ENCODE assay signal across 2 cellular contexts in the genomic region with DNA sequence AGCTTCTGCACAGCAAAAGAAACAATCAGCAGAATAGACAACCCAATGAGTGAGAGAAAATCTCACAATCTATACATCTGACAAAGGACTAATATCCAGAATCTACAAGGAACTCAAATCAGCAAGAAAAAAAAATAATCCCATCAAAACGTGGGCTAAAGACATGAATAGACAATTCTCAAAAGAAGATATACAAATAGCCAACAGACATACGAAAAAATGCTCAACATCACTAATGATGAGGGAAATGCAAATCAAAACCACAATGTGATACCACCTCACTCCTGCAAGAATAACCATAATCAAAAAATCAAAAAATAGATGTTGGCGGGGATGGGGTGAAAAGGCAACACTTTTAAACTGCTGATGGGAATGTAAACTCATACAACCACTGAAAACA. TPM values are rescaled to one million over a fixed set of nuclear protein-coding genes. Genes with fewer than 3 reads are reported as not detected.
"Had no signal": no experiment of that assay in that cellular context is flagged by ENCODE, and none has a peak within 500 bp of the region (broad histone marks: within the 10 kb centered on the region; RNA-seq: fewer than 3 reads in every experiment).

No MANE protein-coding gene starts in this region.

RNA-seq across cellular contexts. Expression of a gene that starts 10.4 kb away (rescaled TPM):
- total RNA-seq: osteocyte, smooth muscle cell had no signal
- polyA plus RNA-seq: smooth muscle cell had no signal
